8 cellular contexts compared by ENCODE assay signal in genomic region chr15:34721802-34722795, GRCh38. TPM values are rescaled to one million over a fixed set of nuclear protein-coding genes. Genes with fewer than 3 reads are reported as not detected.
A peak's percentile ranks its signal among the peaks of the same experiment; 100 is the strongest.
DNase-seq lines count a peak whose midpoint lies in the region; ATAC-seq and TF ChIP-seq lines count a peak whose summit lies in the region.

No MANE protein-coding gene starts in this region.

- peaks cover 0 to 2% (median 0%) of the 10 kb centered on the region in 11 donors for H3K9me3 Mint-ChIP-seq in naive thymus-derived CD4-positive, alpha-beta T cell

- no peak overlapping the region for H3K4me3 ChIP-seq in mucosa of descending colon
- no peak overlapping the region for H3K4me3 ChIP-seq in naive thymus-derived CD4-positive, alpha-beta T cell (ENCODE audit: low read length)

- H3K9me3 ChIP-seq in mucosa of descending colon: no peaks in the 10 kb centered on the region
- H3K9me3 ChIP-seq in naive thymus-derived CD4-positive, alpha-beta T cell (ENCODE audit: control insufficient read depth in 2 of 3, low read length in 3 of 3): no peaks in the 10 kb centered on the region

- no peaks in the 10 kb centered on the region for H3K36me3 ChIP-seq in mucosa of descending colon (ENCODE audit: low read depth)
- H3K36me3 ChIP-seq in naive thymus-derived CD4-positive, alpha-beta T cell (ENCODE audit: control insufficient read depth in 2 of 3, insufficient read depth in 3 of 3, low read length in 3 of 3): no peaks in the 10 kb centered on the region

- in situ Hi-C loops in G401 (cut with HindIII; ENCODE audit: low sequenced_read_pairs): no loop called here

- POLR2A ChIA-PET in naive thymus-derived CD4-positive, alpha-beta T cell (lab: Charles Lee): no interaction called here

- H3K27me3 ChIP-seq in naive thymus-derived CD4-positive, alpha-beta T cell (ENCODE audit: control insufficient read depth in 2 of 2, insufficient read depth in 2 of 2, low read length in 2 of 2): no peaks in the 10 kb centered on the region

- intact Hi-C loops in mucosa of descending colon (cut with DNase I, micrococcal nuclease): no loop called here
- intact Hi-C loops in naive thymus-derived CD4-positive, alpha-beta T cell (cut with micrococcal nuclease): no loop called here

- no peaks in the 10 kb centered on the region for H3K4me1 ChIP-seq in mucosa of descending colon (ENCODE audit: low read depth)
- H3K4me1 ChIP-seq in naive thymus-derived CD4-positive, alpha-beta T cell (ENCODE audit: control insufficient read depth in 2 of 2, insufficient read depth in 2 of 2, low read length in 2 of 2): no peaks in the 10 kb centered on the region

- H3K27ac ChIP-seq in naive thymus-derived CD4-positive, alpha-beta T cell (ENCODE audit: low read depth, low read length): no peak overlapping the region

- CTCF ChIA-PET in naive thymus-derived CD4-positive, alpha-beta T cell (lab: Charles Lee): no interaction called here

- no peak for TF ChIP-seq CTCF in mucosa of descending colon (IDR thresholded peaks at IDR 0.05)

- no peak overlapping the region for H3K27ac Mint-ChIP-seq in naive thymus-derived CD4-positive, alpha-beta T cell

- H3K4me1 Mint-ChIP-seq in naive thymus-derived CD4-positive, alpha-beta T cell: peaks cover 0 to 5% (median 0%) of the 10 kb centered on the region in 7 donors

- ATAC-seq in esophagus mucosa: peak; percentile 87
- peak; percentile 41 for ATAC-seq in mucosa of descending colon
- no peak for ATAC-seq in naive thymus-derived CD4-positive, alpha-beta T cell
- no peak for ATAC-seq in HG02623 (IDR thresholded peaks at IDR 0.05; ENCODE audit: unreplicated experiment)
- no peak for ATAC-seq in GM18909 (IDR thresholded peaks at IDR 0.05; ENCODE audit: poor library complexity, unreplicated experiment)

- DNase-seq in G401 (ENCODE audit: low spot score) (peak; percentile 70), NCI-H82 (lab: John Stamatoyannopoulos, UW) (peak; percentile 94), mucosa of descending colon (no peak), SIG-M5 (lab: John Stamatoyannopoulos, UW) (no peak)
- DNase-seq in naive thymus-derived CD4-positive, alpha-beta T cell: no peak

- no peak overlapping the region for H3K4me3 Mint-ChIP-seq in naive thymus-derived CD4-positive, alpha-beta T cell

- H3K36me3 Mint-ChIP-seq in naive thymus-derived CD4-positive, alpha-beta T cell: no peaks in the 10 kb centered on the region

- H3K27me3 Mint-ChIP-seq in naive thymus-derived CD4-positive, alpha-beta T cell: peaks cover 54 to 66% (median 56%) of the 10 kb centered on the region in 5 donors

RNA-seq across cellular contexts. Expression of gene GJD2, which starts 32.7 kb away (rescaled TPM):
- 9.6 and 17.1 TPM in 2 replicates for total RNA-seq in G401 (2014; rRNA removed; shearing (Covaris generic))
- total RNA-seq in esophagus mucosa (not detected), mucosa of descending colon (not detected)
- not detected for total RNA-seq in naive thymus-derived CD4-positive, alpha-beta T cell
- not detected for polyA plus RNA-seq in naive thymus-derived CD4-positive, alpha-beta T cell

Comparison
In these comparisons a context has a peak if more than half of its experiments do, and no peak if none do; other contexts are left out.
1. DNase-seq: peak in G401 (single experiment) and NCI-H82 (single experiment); none in mucosa of descending colon (0 of 3), naive thymus-derived CD4-positive, alpha-beta T cell (0 of 9) and SIG-M5 (single experiment).
2. ATAC-seq: peak in esophagus mucosa (single experiment) and mucosa of descending colon (single experiment); none in naive thymus-derived CD4-positive, alpha-beta T cell (single experiment), HG02623 (single experiment) and GM18909 (single experiment).
3. RNA of gene GJD2, which starts 32.7 kb away (total RNA-seq): 9.6 to 17.1 TPM in G401; not detected in esophagus mucosa (single experiment), not detected in mucosa of descending colon and not detected in naive thymus-derived CD4-positive, alpha-beta T cell; every median in the first group is over 10 times any median in the second.